18 cellular contexts compared by ENCODE assay signal in the genomic region with DNA sequence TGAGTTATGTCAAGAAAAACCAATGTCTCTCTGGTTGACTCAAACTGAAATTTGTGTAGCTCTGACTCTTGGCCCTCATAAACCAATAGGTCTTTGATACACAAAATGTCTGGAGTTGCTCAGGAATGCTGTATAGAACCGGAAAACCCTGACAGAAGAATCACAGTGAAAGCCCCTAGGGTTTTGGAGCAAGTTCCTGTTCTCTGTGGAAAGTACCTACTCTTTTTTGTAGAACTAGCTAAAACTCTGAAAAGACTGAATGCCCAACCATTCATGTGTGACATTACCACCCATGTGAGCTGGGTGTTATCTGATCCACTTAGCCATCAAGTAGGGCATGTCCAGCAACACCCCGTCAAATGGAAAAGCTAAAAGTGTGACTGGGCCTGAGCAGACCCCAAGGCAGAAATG. TPM values are rescaled to one million over a fixed set of nuclear protein-coding genes. Genes with fewer than 3 reads are reported as not detected.
"Had no signal": no experiment of that assay in that cellular context is flagged by ENCODE, and none has a peak within 500 bp of the region (broad histone marks: within the 10 kb centered on the region; RNA-seq: fewer than 3 reads in every experiment).

No MANE protein-coding gene starts in this region.

- H3K36me3 ChIP-seq: esophagus muscularis mucosa, left lung, stomach had no signal

- DNase-seq: activated CD4-positive, alpha-beta T cell treated with anti-CD3 and anti-CD28 coated beads, Interleukin-2, amount 50 U/mL, for 1 hour; activated naive CD8-positive, alpha-beta T cell treated with anti-CD3 and anti-CD28 coated beads for 36 hours; amygdala; body of pancreas; central memory CD4-positive, alpha-beta T cell; left lung; mesenchymal stem cell; stomach; testis had no signal

- H3K4me1 ChIP-seq: body of pancreas, esophagus muscularis mucosa, stomach had no signal

- H3K9me3 Mint-ChIP-seq: activated T-helper 1 cell treated with anti-CD3 and anti-CD28 coated beads, Interleukin-12 subunit alpha, Interleukin-12 subunit beta, Interleukin-2, Interleukin-4 antibody, amounts not matched to agents 30 ng/mL and 10 ng/mL and 1 ng/mL, durations not matched to agents 14 hours and 24 hours and 36 hours; T-helper 2 cell treated with Interferon-gamma antibody and Interleukin-4, amounts not matched to agents 5 μg/mL and 100 μg/mL, for 36 hours had no signal

- H3K9me3 ChIP-seq: body of pancreas, esophagus muscularis mucosa, left lung, stomach, testis had no signal

- FAIRE-seq: keratinocyte had no signal

- H3K4me3 Mint-ChIP-seq: activated naive CD8-positive, alpha-beta T cell treated with anti-CD3 and anti-CD28 coated beads for 36 hours; activated T-helper 1 cell treated with anti-CD3 and anti-CD28 coated beads, Interleukin-12 subunit alpha, Interleukin-12 subunit beta, Interleukin-2, Interleukin-4 antibody, amounts not matched to agents 30 ng/mL and 10 ng/mL and 1 ng/mL, durations not matched to agents 14 hours and 24 hours and 36 hours; T-helper 2 cell treated with Interferon-gamma antibody and Interleukin-4, amounts not matched to agents 5 μg/mL and 100 μg/mL, for 36 hours had no signal

- H3K27ac Mint-ChIP-seq: activated naive CD8-positive, alpha-beta T cell treated with anti-CD3 and anti-CD28 coated beads for 36 hours; activated T-helper 1 cell treated with anti-CD3 and anti-CD28 coated beads, Interleukin-12 subunit alpha, Interleukin-12 subunit beta, Interleukin-2, Interleukin-4 antibody, amounts not matched to agents 30 ng/mL and 10 ng/mL and 1 ng/mL, durations not matched to agents 14 hours and 24 hours and 36 hours; T-helper 2 cell treated with Interferon-gamma antibody and Interleukin-4, amounts not matched to agents 5 μg/mL and 100 μg/mL, for 36 hours had no signal

- H3K27ac ChIP-seq: body of pancreas, coronary artery, esophagus muscularis mucosa, left lung, stomach, testis had no signal

- H3K4me3 ChIP-seq: body of pancreas, coronary artery, esophagus muscularis mucosa, left lung, stomach, testis had no signal

- H3K27me3 ChIP-seq: body of pancreas, left lung, testis had no signal

- ATAC-seq: activated CD4-positive, CD25-positive, alpha-beta regulatory T cell treated with anti-CD3 and anti-CD28 coated beads, Interleukin-2, amount 50 U/mL, for 24 hours; body of pancreas; left lung; sciatic nerve had no signal

RNA-seq across cellular contexts. Expression of a gene that starts 28.8 kb away (rescaled TPM):
- total RNA-seq: body of pancreas, osteocyte had no signal
- polyA plus RNA-seq: keratinocyte, neural cell had no signal

RNA-seq across cellular contexts. Expression of a gene that starts 42.5 kb away (rescaled TPM):
- total RNA-seq: body of pancreas, osteocyte had no signal
- polyA plus RNA-seq: keratinocyte, neural cell had no signal

RNA-seq across cellular contexts. Expression of a gene that starts 44.0 kb away (rescaled TPM):
- total RNA-seq: body of pancreas had no signal
